1 cellular context compared by ENCODE assay signal in the genomic region with DNA sequence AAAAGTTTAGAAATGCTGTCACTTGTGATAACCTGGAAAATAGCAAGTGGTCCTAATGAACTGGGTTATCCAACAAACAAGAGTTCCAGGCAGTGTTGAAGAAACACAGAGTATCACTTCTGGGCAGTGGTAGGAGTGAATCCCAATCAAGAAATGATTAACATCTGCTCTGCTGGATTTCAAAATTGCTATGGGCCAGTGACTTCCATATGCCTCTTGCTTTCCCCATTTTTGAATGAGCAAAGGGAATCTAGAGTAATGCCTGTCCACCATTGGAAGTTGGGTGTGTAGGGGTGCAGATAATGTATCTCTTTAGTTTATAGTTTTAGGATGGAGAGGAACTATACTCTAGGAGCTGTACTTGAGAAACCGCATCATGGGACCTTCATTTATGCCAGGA.
TF ChIP-seq lines count a peak whose summit lies in the region.

No MANE protein-coding gene starts in this region.

TF ChIP-seq in HEK293, 187 proteins besides CTCF, POLR2A, EP300 and RAD21 (continued from another document):
- TF ChIP-seq, protein P1, sequence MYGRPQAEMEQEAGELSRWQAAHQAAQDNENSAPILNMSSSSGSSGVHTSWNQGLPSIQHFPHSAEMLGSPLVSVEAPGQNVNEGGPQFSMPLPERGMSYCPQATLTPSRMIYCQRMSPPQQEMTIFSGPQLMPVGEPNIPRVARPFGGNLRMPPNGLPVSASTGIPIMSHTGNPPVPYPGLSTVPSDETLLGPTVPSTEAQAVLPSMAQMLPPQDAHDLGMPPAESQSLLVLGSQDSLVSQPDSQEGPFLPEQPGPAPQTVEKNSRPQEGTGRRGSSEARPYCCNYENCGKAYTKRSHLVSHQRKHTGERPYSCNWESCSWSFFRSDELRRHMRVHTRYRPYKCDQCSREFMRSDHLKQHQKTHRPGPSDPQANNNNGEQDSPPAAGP (tag by site-specific recombination; IDR thresholded peaks at IDR 0.05) = no peak
TF ChIP-seq in HEK293: peak in this region for 2.
